ENCODE assay signal across 8 cellular contexts in genomic region chr1:34681481-34682451, GRCh38.
A peak's percentile ranks its signal among the peaks of the same experiment; 100 is the strongest.
DNase-seq lines count a peak whose midpoint lies in the region; ATAC-seq, FAIRE-seq and TF ChIP-seq lines count a peak whose summit lies in the region.

No MANE protein-coding gene starts in this region.

- in situ Hi-C loops in astrocyte of the cerebellum (cut with HindIII; ENCODE audit: low sequenced_read_pairs): no loop called here

- H3K36me3 ChIP-seq in keratinocyte (ENCODE audit: control insufficient read depth in 2 of 2, extremely low read depth in 1 of 2, insufficient read depth in 2 of 2, low read length in 2 of 2): no peaks in the 10 kb centered on the region

- no peak overlapping the region for H2AFZ ChIP-seq in keratinocyte (ENCODE audit: control insufficient read depth, low read length)

- H3K4me2 ChIP-seq in keratinocyte (ENCODE audit: control insufficient read depth, extremely low read depth, insufficient read depth, low read depth, low read length): no peak overlapping the region

- no peak overlapping the region for H3K27ac ChIP-seq in keratinocyte (ENCODE audit: control insufficient read depth, insufficient read depth, low read length)

- no peaks in the 10 kb centered on the region for H4K20me1 ChIP-seq in keratinocyte (ENCODE audit: control insufficient read depth, extremely low read depth, insufficient read depth, low read length)

- no peak overlapping the region for H3K9ac ChIP-seq in keratinocyte (ENCODE audit: control insufficient read depth, extremely low read depth, insufficient read depth, low read length)

- peak; percentile 90 for TF ChIP-seq CTCF in astrocyte of the cerebellum (IDR thresholded peaks at IDR 0.05; ENCODE audit: low read depth, low read length, missing control alignments)
- TF ChIP-seq CTCF in keratinocyte (optimal IDR thresholded peaks at IDR 0.05 in 1 of 3, IDR thresholded peaks at IDR 0.05 in 1 of 3, conservative IDR thresholded peaks at IDR 0.05 in 1 of 3; ENCODE audit: extremely low read depth in 1 of 3, insufficient read depth in 2 of 3, low read length in 3 of 3): peak; percentile 78 to 87 (median 82)

- FAIRE-seq in RCC 7860 (lab: Jason Lieb, UNC): no peak
- FAIRE-seq in keratinocyte (lab: Jason Lieb, UNC): peak; percentile 94

- H3K4me1 ChIP-seq in keratinocyte (ENCODE audit: control insufficient read depth, extremely low read depth, insufficient read depth, low read length): no peaks in the 10 kb centered on the region

- ATAC-seq in HG03354 (IDR thresholded peaks at IDR 0.05; ENCODE audit: poor library complexity, severe bottlenecking, unreplicated experiment) (peak; percentile 64), GM21360 (IDR thresholded peaks at IDR 0.05; ENCODE audit: unreplicated experiment) (no peak), HG03342 (IDR thresholded peaks at IDR 0.05; ENCODE audit: unreplicated experiment) (no peak)

- no peaks in the 10 kb centered on the region for H3K9me3 ChIP-seq in keratinocyte (ENCODE audit: control insufficient read depth, low read depth, low read length)

- DNase-seq in DMS153 treated with DMSO at 0.1 percent for 48 hours (lab: John Stamatoyannopoulos, UW; ENCODE audit: unreplicated experiment): peak; percentile 53
- peak; percentile 13 for DNase-seq in RCC 7860 (ENCODE audit: low spot score)
- DNase-seq in astrocyte of the cerebellum (ENCODE audit: low read depth): peak; percentile 11
- DNase-seq in keratinocyte (ENCODE audit: low read depth, low spot score): peak; percentile 9
- peak; percentile 56 to 58 for DNase-seq in stimulated activated CD4-positive, alpha-beta T cell treated with anti-CD3 and anti-CD28 coated beads, Interleukin-2, amount 100 ng/mL, for 48 hours

- H3K27me3 ChIP-seq in keratinocyte (ENCODE audit: control insufficient read depth, extremely low read depth, insufficient read depth, low read length): peaks cover 10% of the 10 kb centered on the region

- dilution Hi-C loops in keratinocyte (cut with MboI; ENCODE audit: extremely low pct_ligation_motif_present, low sequenced_read_pairs): no loop called here

- H3K9me1 ChIP-seq in keratinocyte (ENCODE audit: control insufficient read depth, extremely low read depth, insufficient read depth, low read length): no peaks in the 10 kb centered on the region

- H3K4me3 ChIP-seq in astrocyte of the cerebellum (ENCODE audit: low read depth, low read length): no peak overlapping the region
- H3K4me3 ChIP-seq in keratinocyte (ENCODE audit: control insufficient read depth in 2 of 3, extremely low read depth in 1 of 3, insufficient read depth in 2 of 3, low read depth in 1 of 3, low read length in 3 of 3): no peak overlapping the region

- no peaks in the 10 kb centered on the region for H3K79me2 ChIP-seq in keratinocyte (ENCODE audit: control insufficient read depth, insufficient read depth, low read length)
